Comparison of ENCODE assay signal across 1 cellular context in the genomic region with DNA sequence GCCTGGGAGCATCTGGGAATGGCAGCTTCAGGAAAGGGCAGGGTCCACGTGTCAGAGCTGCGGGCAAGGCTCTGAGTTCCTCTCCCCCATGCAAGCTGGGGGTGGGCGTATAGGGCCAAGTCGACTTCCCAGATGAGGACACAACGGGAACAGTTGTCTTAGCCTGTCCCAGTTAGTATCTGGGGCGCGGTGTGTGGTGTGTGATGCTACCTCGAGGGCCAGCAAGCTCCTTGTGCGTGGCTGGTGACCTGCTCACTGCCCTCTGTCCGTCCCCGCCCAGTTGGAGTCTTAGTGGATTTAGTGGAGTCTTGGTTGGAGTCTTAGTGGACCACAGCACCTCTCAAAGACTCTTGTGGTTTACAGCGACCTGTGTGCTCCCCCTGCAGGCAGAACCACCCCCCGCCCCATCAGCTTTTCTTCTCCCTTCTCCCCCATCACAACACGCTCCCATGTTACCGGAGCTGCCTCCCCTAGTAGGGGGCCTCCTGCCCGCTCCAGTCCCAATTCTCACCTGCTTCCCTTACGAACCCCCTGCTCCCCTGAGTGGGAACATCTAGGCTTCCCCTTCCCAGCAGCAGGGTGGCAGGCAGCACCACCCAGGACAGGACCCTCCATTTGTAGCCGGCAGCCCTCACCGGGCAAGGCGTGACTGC.
TF ChIP-seq lines count a peak whose summit lies in the region.

No MANE protein-coding gene starts in this region.

TF ChIP-seq in IMR-90, 13 proteins besides CTCF, POLR2A, EP300 and RAD21 (continued from another document):
- no peak for TF ChIP-seq RCOR1 (IDR thresholded peaks at IDR 0.05; ENCODE audit: insufficient replicate concordance, low read length)
- no peak for TF ChIP-seq USF2 (IDR thresholded peaks at IDR 0.05; ENCODE audit: low read depth, low read length)
- no peak for TF ChIP-seq MAZ (IDR thresholded peaks at IDR 0.05; ENCODE audit: borderline replicate concordance, low read depth, low read length)
- no peak for TF ChIP-seq CEBPB (IDR thresholded peaks at IDR 0.05; ENCODE audit: low read depth, low read length)
- no peak for TF ChIP-seq ELK1 (IDR thresholded peaks at IDR 0.05; ENCODE audit: borderline replicate concordance, low read depth, low read length)
- no peak for TF ChIP-seq NFE2L2 (IDR thresholded peaks at IDR 0.05; ENCODE audit: low read depth, low read length)
- no peak for TF ChIP-seq SMC3 (IDR thresholded peaks at IDR 0.05; ENCODE audit: low read depth, low read length)
- TF ChIP-seq BHLHE40 (IDR thresholded peaks at IDR 0.05; ENCODE audit: low read depth, low read length): no peak
- no peak for TF ChIP-seq MXI1 (IDR thresholded peaks at IDR 0.05; ENCODE audit: borderline replicate concordance, low read depth, low read length)
